23 cellular contexts compared by ENCODE assay signal in the genomic region with DNA sequence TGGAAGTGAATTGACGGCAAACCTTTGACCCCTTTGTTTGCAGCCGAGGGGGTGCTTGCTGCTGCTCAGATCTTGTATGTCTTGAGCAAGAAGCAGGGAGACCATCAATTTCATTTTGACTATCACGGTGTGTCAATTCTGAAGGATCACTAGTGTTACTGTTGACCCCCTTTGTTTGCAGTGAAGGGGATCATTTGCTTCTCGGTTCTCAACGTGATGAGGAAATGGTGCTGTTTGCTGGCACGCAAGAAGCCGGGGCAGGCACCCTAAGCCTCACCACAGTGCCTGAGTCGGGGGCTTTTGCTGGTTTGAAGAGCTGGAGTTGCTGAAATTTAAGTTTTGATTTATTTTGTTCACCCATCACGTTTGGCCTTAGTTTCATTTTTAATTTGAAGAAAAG. TPM values are rescaled to one million over a fixed set of nuclear protein-coding genes. Genes with fewer than 3 reads are reported as not detected.
DNase-seq lines count a peak whose midpoint lies in the region; TF ChIP-seq lines count a peak whose summit lies in the region.
"Had no signal": no experiment of that assay in that cellular context is flagged by ENCODE, and none has a peak within 500 bp of the region (broad histone marks: within the 10 kb centered on the region; RNA-seq: fewer than 3 reads in every experiment).

No MANE protein-coding gene starts in this region.

- H4K20me1 ChIP-seq in H9 (ENCODE audit: control insufficient read depth, insufficient read depth, insufficient read length): no peaks in the 10 kb centered on the region

- H3K9me3 Mint-ChIP-seq in H9 (no peaks in the 10 kb centered on the region), brain (no peaks in the 10 kb centered on the region), progenitor cell of endocrine pancreas (ENCODE audit: low read depth) (no peaks in the 10 kb centered on the region)

- H3K14ac ChIP-seq in H9 (ENCODE audit: insufficient read depth, low read length): no peak overlapping the region

- H3K4me3 Mint-ChIP-seq in H9 (peak overlapping the region; percentile 8 to 67; a peak in 3 of 5 replicates), brain (peak overlapping the region; percentile 38 to 65 (median 63)), progenitor cell of endocrine pancreas (ENCODE audit: low read depth) (no peak overlapping the region)

- TF ChIP-seq CTCF in H9 (conservative IDR thresholded peaks at IDR 0.05) (no peak), brain (conservative IDR thresholded peaks at IDR 0.05) (no peak), progenitor cell of endocrine pancreas (IDR thresholded peaks at IDR 0.05; ENCODE audit: unreplicated experiment) (no peak), ovary (IDR thresholded peaks at IDR 0.05) (no peak)

- H2BK120ac ChIP-seq in H9 (ENCODE audit: low read depth, low read length, poor library complexity, severe bottlenecking): no peak overlapping the region

- H3K4me1 Mint-ChIP-seq in H9: peaks cover 65 to 72% of the 10 kb centered on the region in 2 experiments
- peaks cover 100% of the 10 kb centered on the region for H3K4me1 Mint-ChIP-seq in brain
- H3K4me1 Mint-ChIP-seq in progenitor cell of endocrine pancreas (ENCODE audit: low read depth): peaks cover 62% of the 10 kb centered on the region

- no peaks in the 10 kb centered on the region for H3K36me3 ChIP-seq in ovary

- peak; percentile 32 for DNase-seq in NCI-H2227 (lab: John Stamatoyannopoulos, UW; ENCODE audit: unreplicated experiment)
- DNase-seq in NCI-H2227 treated with DMSO at 0.1 percent for 48 hours (lab: John Stamatoyannopoulos, UW): no peak
- DNase-seq in H9: peak; percentile 33
- no peak for DNase-seq in progenitor cell of endocrine pancreas (ENCODE audit: low spot score, unreplicated experiment)
- DNase-seq in SKM-1 (lab: John Stamatoyannopoulos, UW; ENCODE audit: unreplicated experiment): no peak
- no peak for DNase-seq in stimulated activated CD4-positive, alpha-beta T cell treated with anti-CD3 and anti-CD28 coated beads, Interleukin-4, amount 100 ng/mL, for 1 hour
- no peak for DNase-seq in ovary
- DNase-seq: activated CD4-positive, alpha-beta T cell treated with anti-CD3 and anti-CD28 coated beads for 1 hour; activated naive CD4-positive, alpha-beta T cell treated with anti-CD3 and anti-CD28 coated beads, Interleukin-2, amount 50 U/mL, for 16 hours; brain microvascular endothelial cell; C1 segment of cervical spinal cord; dermis blood vessel endothelial cell; DMS79; esophagus squamous epithelium; heart left ventricle; kidney; mesenchymal stem cell; NCI-H146; SJCRH30; T-helper 9 cell had no signal

- no peak overlapping the region for H3K4ac ChIP-seq in H9 (ENCODE audit: low read depth, low read length)

- H3K4me3 ChIP-seq in ovary: no peak overlapping the region
- H3K4me3 ChIP-seq: esophagus squamous epithelium, heart left ventricle, SJCRH30, tibial nerve had no signal

- H3K9ac ChIP-seq in H9 (ENCODE audit: extremely low read depth, insufficient read length, low read length): no peak overlapping the region

- H4K8ac ChIP-seq in H9 (replicated peaks; ENCODE audit: insufficient read length, low read depth, low read length): no peak overlapping the region

- H3K27ac ChIP-seq in H9 (ENCODE audit: insufficient read length, low read depth, low read length) (no peak overlapping the region), ovary (no peak overlapping the region)
- H3K27ac ChIP-seq: 22Rv1, brain microvascular endothelial cell, esophagus squamous epithelium, heart left ventricle, SJCRH30, tibial nerve had no signal

- no CpG with 5 or more reads among the region's 9 CpGs for WGBS in H9 (ENCODE audit: extremely low coverage, insufficient read length, low lambda C conversion rate)
- 63 to 66% (median 64%) methylated on average over 9 of the region's 9 CpGs for WGBS in ovary, 3 donors

- H3K23ac ChIP-seq in H9 (ENCODE audit: insufficient read length, low read depth, low read length): no peak overlapping the region

- no peak overlapping the region for H2AK5ac ChIP-seq in H9 (ENCODE audit: insufficient read length, low read length)

- no peak overlapping the region for H2AFZ ChIP-seq in H9 (ENCODE audit: low read length)

- peaks cover 4% of the 10 kb centered on the region for H3K23me2 ChIP-seq in H9 (ENCODE audit: insufficient read length, low read depth, low read length, poor library complexity, severe bottlenecking)

- no peak overlapping the region for H4K91ac ChIP-seq in H9 (ENCODE audit: insufficient read length, low read depth, low read length)

- H3K4me2 ChIP-seq in H9 (ENCODE audit: insufficient read depth, insufficient read length, low read length): peak overlapping the region; percentile 19

- TF ChIP-seq EP300 in ovary (IDR thresholded peaks at IDR 0.05): no peak

- no peak overlapping the region for H3T11ph ChIP-seq in H9 (ENCODE audit: low read length)

- peaks cover 22 to 59% (median 55%) of the 10 kb centered on the region in 3 experiments for H3K36me3 Mint-ChIP-seq in H9 (ENCODE audit: insufficient read depth in 1 of 3, low read depth in 3 of 3)
- H3K36me3 Mint-ChIP-seq in brain: peaks cover 43% of the 10 kb centered on the region
- peaks cover 22% of the 10 kb centered on the region for H3K36me3 Mint-ChIP-seq in progenitor cell of endocrine pancreas (ENCODE audit: insufficient read depth)

- H3K4me1 ChIP-seq in H9 (ENCODE audit: insufficient read depth, low read length) (peaks cover 5% of the 10 kb centered on the region; the same call in 1 of the 2 replicates), ovary (ENCODE audit: insufficient read depth) (peaks cover 11% of the 10 kb centered on the region)

- no peak overlapping the region for H4K5ac ChIP-seq in H9 (ENCODE audit: insufficient read length, low read depth, low read length)

- H3K9me3 ChIP-seq in H9 (ENCODE audit: control insufficient read depth, low read depth, low read length): no peaks in the 10 kb centered on the region
- no peaks in the 10 kb centered on the region for H3K9me3 ChIP-seq in ovary
- H3K9me3 ChIP-seq: esophagus squamous epithelium, heart left ventricle, SJCRH30, tibial nerve had no signal

- no peak overlapping the region for H2BK15ac ChIP-seq in H9 (ENCODE audit: low read depth, low read length)

- H3K18ac ChIP-seq in H9 (ENCODE audit: insufficient read length, low read depth, low read length): no peak overlapping the region

- no peak for TF ChIP-seq POLR2A in ovary (IDR thresholded peaks at IDR 0.05)

- peaks cover 41% of the 10 kb centered on the region for H3K79me2 ChIP-seq in H9 (ENCODE audit: insufficient read depth, low read length)

- intact Hi-C loops in ovary (cut with DNase I): loop anchor here in 1 of 4 donors (10.0 kb wide), 1 partner anchor 48 kb away; a partner anchor contains a TSS

- no peaks in the 10 kb centered on the region for H3K27me3 ChIP-seq in H9 (ENCODE audit: insufficient read depth, low read length)
- H3K27me3 ChIP-seq in ovary: no peaks in the 10 kb centered on the region
- H3K27me3 ChIP-seq: brain microvascular endothelial cell, esophagus squamous epithelium, heart left ventricle, SJCRH30, tibial nerve had no signal

- no peak overlapping the region for H3K56ac ChIP-seq in H9 (ENCODE audit: insufficient read length, low read depth, low read length)

- H3K27me3 Mint-ChIP-seq in H9 (ENCODE audit: low read depth) (no peaks in the 10 kb centered on the region), brain (peaks cover 9% of the 10 kb centered on the region), progenitor cell of endocrine pancreas (no peaks in the 10 kb centered on the region)

- H3K79me1 ChIP-seq in H9 (ENCODE audit: insufficient read depth, low read depth, low read length, poor library complexity, severe bottlenecking): peaks cover 4% of the 10 kb centered on the region

- no peak overlapping the region for H2BK20ac ChIP-seq in H9 (ENCODE audit: low read depth, low read length, poor library complexity, severe bottlenecking)

- H2BK5ac ChIP-seq in H9 (ENCODE audit: insufficient read length, low read length): no peak overlapping the region

- H3K27ac Mint-ChIP-seq in H9 (peak overlapping the region; percentile 13 to 91 (median 76); a peak in 5 of 7 replicates), brain (peak overlapping the region in 2 of 5 experiments; percentile 53 to 69), progenitor cell of endocrine pancreas (peak overlapping the region; percentile 83)

- H2BK12ac ChIP-seq in H9 (ENCODE audit: insufficient read length, low read depth, low read length): no peak overlapping the region

RNA-seq across cellular contexts. Expression of a gene that starts 7.5 kb away (rescaled TPM):
- total RNA-seq in H9 (2021): 61.4 and 62.0 TPM in 2 replicates
- 5.1 TPM for polyA plus RNA-seq in brain (ENCODE audit: insufficient read depth, low read depth, low replicate concordance)
- 31.6 and 31.9 TPM in 2 replicates for total RNA-seq in progenitor cell of endocrine pancreas
- 10 to 100 TPM; 21.2 to 28.7 (median 26.2) TPM for total RNA-seq in ovary
- 1 to 10 TPM; 3.4 to 3.5 TPM for polyA plus RNA-seq in ovary

RNA-seq across cellular contexts. Expression of a gene that starts 44.1 kb away (rescaled TPM):
- 0.17 TPM in 1 of 2 replicates, not detected in the other for total RNA-seq in H9 (2021)
- polyA plus RNA-seq in brain (ENCODE audit: insufficient read depth, low read depth, low replicate concordance): 2.4 TPM
- total RNA-seq in progenitor cell of endocrine pancreas: 0.46 and 1.0 TPM in 2 replicates
- total RNA-seq in ovary: 10 to 100 TPM; 14.5 to 33.7 (median 21.2) TPM
- 10 to 100 TPM; 23.9 to 33.0 TPM for polyA plus RNA-seq in ovary

Comparison
In these comparisons a context has a peak if more than half of its experiments do, and no peak if none do; other contexts are left out.
1. DNase-seq: peak in NCI-H2227 (single experiment) and H9 (single experiment); none in NCI-H2227 treated with DMSO at 0.1 percent for 48 hours (single experiment), progenitor cell of endocrine pancreas (single experiment), SKM-1 (single experiment), stimulated activated CD4-positive, alpha-beta T cell treated with anti-CD3 and anti-CD28 coated beads, Interleukin-4, amount 100 ng/mL, for 1 hour (single experiment) and ovary (0 of 5).